In genomic region chr3:5123937-5124336, GRCh38 we compare ENCODE assay signal across 9 cellular contexts. TPM values are rescaled to one million over a fixed set of nuclear protein-coding genes. Genes with fewer than 3 reads are reported as not detected.
DNase-seq lines count a peak whose midpoint lies in the region; ATAC-seq and TF ChIP-seq lines count a peak whose summit lies in the region.
"Had no signal": no experiment of that assay in that cellular context is flagged by ENCODE, and none has a peak within 500 bp of the region (broad histone marks: within the 10 kb centered on the region; RNA-seq: fewer than 3 reads in every experiment).

No MANE protein-coding gene starts in this region.

- no peaks in the 10 kb centered on the region for H3K9me2 ChIP-seq in SU-DHL-6 (replicated peaks; ENCODE audit: insufficient read depth, low read length)

- no peaks in the 10 kb centered on the region for H3K9me3 ChIP-seq in SU-DHL-6 (ENCODE audit: insufficient read depth, low read length)
- H3K9me3 ChIP-seq in gastrocnemius medialis = no peaks in the 10 kb centered on the region

- H4K20me1 ChIP-seq in SU-DHL-6 (ENCODE audit: low read depth, low read length) = peaks cover 29% of the 10 kb centered on the region; the same call in 1 of the 2 replicates

- H3K27me3 ChIP-seq in SU-DHL-6 (ENCODE audit: low read length) (no peaks in the 10 kb centered on the region), gastrocnemius medialis (no peaks in the 10 kb centered on the region)

- H2AFZ ChIP-seq in SU-DHL-6 (ENCODE audit: low read depth, low read length, severe bottlenecking) = no peak overlapping the region

- intact Hi-C loops in gastrocnemius medialis (cut with DNase I; ENCODE audit: low total_unique reads) = loop anchor here (1.0 to 10.0 kb wide), 7 partner anchors 41 to 821 kb away; partner anchors contain the start of genes EDEM1, ITPR1 and SETMAR

- TF ChIP-seq CTCF in GM12865 (IDR thresholded peaks at IDR 0.05; ENCODE audit: insufficient read depth, low read depth, low read length, missing control alignments) = no peak
- no peak for TF ChIP-seq CTCF in SU-DHL-6 (IDR thresholded peaks at IDR 0.05; ENCODE audit: insufficient read depth, low read length, poor library complexity, severe bottlenecking)
- no peak for TF ChIP-seq CTCF in fibroblast of mammary gland (conservative IDR thresholded peaks at IDR 0.05; ENCODE audit: control insufficient read depth, insufficient read depth, low read depth, low read length)
- no peak for TF ChIP-seq CTCF in gastrocnemius medialis (IDR thresholded peaks at IDR 0.05 in 4 of 5, conservative IDR thresholded peaks at IDR 0.05 in 1 of 5)

- in situ Hi-C loops in gastrocnemius medialis (cut with MboI; ENCODE audit: low sequenced_read_pairs in 4 of 4) = loop anchor here in 3 of 4 donors (5.0 to 10.0 kb wide), 3 partner anchors 71 to 142 kb away; no protein-coding TSS in a partner anchor

- peak overlapping the region; percentile 84 for H3K4me2 ChIP-seq in SU-DHL-6 (ENCODE audit: low read depth, low read length, poor library complexity, severe bottlenecking)

- TF ChIP-seq POLR2A in gastrocnemius medialis (IDR thresholded peaks at IDR 0.05) = no peak

- H3K4me3 ChIP-seq in GM12865 (ENCODE audit: low read depth, low read length) (peak overlapping the region; percentile 83), SU-DHL-6 (ENCODE audit: insufficient read depth, low read length, poor library complexity, severe bottlenecking) (peak overlapping the region; percentile 98), fibroblast of mammary gland (ENCODE audit: control insufficient read depth, low read depth, low read length) (peak overlapping the region; percentile 94), gastrocnemius medialis (peak overlapping the region; percentile 90 to 100 (median 98))

- H3F3A ChIP-seq in SU-DHL-6 (ENCODE audit: insufficient read depth) = peaks cover 5% of the 10 kb centered on the region; the same call in 1 of the 2 replicates

- no peaks in the 10 kb centered on the region for H3K36me3 ChIP-seq in SU-DHL-6 (ENCODE audit: low read length)
- H3K36me3 ChIP-seq in gastrocnemius medialis = no peaks in the 10 kb centered on the region

- DNase-seq in GM12865 (ENCODE audit: low read depth) (no peak), fibroblast of mammary gland (ENCODE audit: low read depth) (no peak), gastrocnemius medialis (no peak), RPMI8226 (no peak), NCI-H1105 treated with DMSO at 0.1 percent for 48 hours (lab: John Stamatoyannopoulos, UW) (no peak)
- no peak for DNase-seq in stimulated activated CD4-positive, alpha-beta T cell treated with anti-CD3 and anti-CD28 coated beads, Interleukin-12 subunit alpha, Interleukin-12 subunit beta, amount 100 ng/mL, for 4 hours
- DNase-seq: activated CD4-positive, alpha-beta T cell treated with anti-CD3 and anti-CD28 coated beads, Interleukin-2, amount 50 U/mL, for 4 hours had no signal

- peak overlapping the region; percentile 87 for H3K9ac ChIP-seq in SU-DHL-6 (ENCODE audit: low read length)

- H3K27ac ChIP-seq in SU-DHL-6 (ENCODE audit: low read depth, low read length) (no peak overlapping the region), gastrocnemius medialis (peak overlapping the region; percentile 96 to 100 (median 98))

- peaks cover 38 to 44% of the 10 kb centered on the region in 2 donors for H3K4me1 ChIP-seq in gastrocnemius medialis

- H3K79me2 ChIP-seq in SU-DHL-6 (ENCODE audit: insufficient read depth, low read length) = peaks cover 68% of the 10 kb centered on the region

- ATAC-seq in gastrocnemius medialis (peak in 1 of 2 donors; percentile 0), GM21515 (IDR thresholded peaks at IDR 0.05; ENCODE audit: unreplicated experiment) (no peak)

RNA-seq across cellular contexts. Expression of gene ARL8B, which starts 1.8 kb away (rescaled TPM):
- 100 to 1,000 TPM in 2 of 4 donors, 10 to 100 TPM in 2; 69.3 to 198 (median 95.0) TPM for total RNA-seq in gastrocnemius medialis
